In genomic region chr14:68210729-68211299, GRCh38 we compare ENCODE assay signal across 8 cellular contexts.
DNase-seq lines count a peak whose midpoint lies in the region; ATAC-seq and TF ChIP-seq lines count a peak whose summit lies in the region.

No MANE protein-coding gene starts in this region.

- ATAC-seq in HG03342 (IDR thresholded peaks at IDR 0.05; ENCODE audit: unreplicated experiment): peak; percentile 87
- ATAC-seq in T-helper 17 cell: peak; percentile 94
- peak; percentile 89 for ATAC-seq in mucosa of descending colon
- ATAC-seq in thoracic aorta (ENCODE audit: insufficient number of reproducible peaks, low FRiP score, low read depth): no peak

- TF ChIP-seq CTCF in colonic mucosa (IDR thresholded peaks at IDR 0.05): no peak
- no peak for TF ChIP-seq CTCF in mucosa of descending colon (IDR thresholded peaks at IDR 0.05)
- no peak for TF ChIP-seq CTCF in thoracic aorta (IDR thresholded peaks at IDR 0.05)

- H3K27ac Mint-ChIP-seq in T-helper 17 cell: peak overlapping the region; percentile 95

- intact Hi-C loops in colonic mucosa (cut with DNase I): no loop called here
- intact Hi-C loops in mucosa of descending colon (cut with DNase I, micrococcal nuclease): no loop called here

- peak overlapping the region; percentile 84 for H3K4me3 Mint-ChIP-seq in T-helper 17 cell

- peak overlapping the region in 1 of 2 donors; percentile 1 for H3K9ac ChIP-seq in colonic mucosa (ENCODE audit: low read depth in 2 of 2, low read length in 2 of 2)

- H3K27me3 Mint-ChIP-seq in T-helper 17 cell: no peaks in the 10 kb centered on the region

- H3K27me3 ChIP-seq in colonic mucosa: no peaks in the 10 kb centered on the region
- no peaks in the 10 kb centered on the region for H3K27me3 ChIP-seq in thoracic aorta (replicated peaks; ENCODE audit: insufficient read depth)

- no peaks in the 10 kb centered on the region for H3K36me3 ChIP-seq in colonic mucosa
- no peaks in the 10 kb centered on the region for H3K36me3 ChIP-seq in mucosa of descending colon (ENCODE audit: low read depth)
- no peaks in the 10 kb centered on the region for H3K36me3 ChIP-seq in thoracic aorta

- H3K27ac ChIP-seq in colonic mucosa: peak overlapping the region; percentile 67
- peak overlapping the region; percentile 61 to 67 for H3K27ac ChIP-seq in thoracic aorta

- H3K4me1 ChIP-seq in colonic mucosa (no peaks in the 10 kb centered on the region), mucosa of descending colon (ENCODE audit: low read depth) (peaks cover 13% of the 10 kb centered on the region), thoracic aorta (ENCODE audit: control insufficient read depth in 1 of 2, low read depth in 2 of 2) (peaks cover 24 to 56% of the 10 kb centered on the region in 2 donors)

- DNase-seq in AML-193 (lab: John Stamatoyannopoulos, UW) (peak; percentile 67 to 68), GM19238 (ENCODE audit: insufficient read length, low spot score) (peak; percentile 35), T-helper 17 cell (peak; percentile 16 to 28 (median 20)), colonic mucosa (no peak), mucosa of descending colon (peak in 1 of 3 donors; percentile 36), thoracic aorta (ENCODE audit: low spot score) (no peak), iPS-NIHi11 (ENCODE audit: low spot score) (no peak)

- peaks cover 41% of the 10 kb centered on the region for H3K4me1 Mint-ChIP-seq in T-helper 17 cell

- H3K9me3 ChIP-seq in T-helper 17 cell (ENCODE audit: control insufficient read depth, low read length, poor library complexity, severe bottlenecking) (no peaks in the 10 kb centered on the region), colonic mucosa (no peaks in the 10 kb centered on the region), mucosa of descending colon (no peaks in the 10 kb centered on the region), thoracic aorta (no peaks in the 10 kb centered on the region)

- no peak overlapping the region for H3K4me3 ChIP-seq in colonic mucosa
- H3K4me3 ChIP-seq in mucosa of descending colon: no peak overlapping the region
- peak overlapping the region; percentile 37 for H3K4me3 ChIP-seq in thoracic aorta

- H3K36me3 Mint-ChIP-seq in T-helper 17 cell (ENCODE audit: low read depth): no peaks in the 10 kb centered on the region

Comparison
In these comparisons a context has a peak if more than half of its experiments do, and no peak if none do; other contexts are left out.
1. DNase-seq: peak in AML-193 (2 of 2), GM19238 (single experiment) and T-helper 17 cell (3 of 3); none in colonic mucosa (single experiment), thoracic aorta (single experiment) and iPS-NIHi11 (single experiment).